In genomic region chr5:42021119-42021518, GRCh38 we compare ENCODE assay signal across 24 cellular contexts.
A peak's percentile ranks its signal among the peaks of the same experiment; 100 is the strongest.
DNase-seq lines count a peak whose midpoint lies in the region; ATAC-seq lines count a peak whose summit lies in the region.
"Had no signal": no experiment of that assay in that cellular context is flagged by ENCODE, and none has a peak within 500 bp of the region (broad histone marks: within the 10 kb centered on the region; RNA-seq: fewer than 3 reads in every experiment).

No MANE protein-coding gene starts in this region.

- H3K14ac ChIP-seq in mesenchymal stem cell (ENCODE audit: low read length in 2 of 2) = no peak overlapping the region

- no peaks in the 10 kb centered on the region for H3K9me3 Mint-ChIP-seq in activated T-cell treated with anti-CD3 and anti-CD28 coated beads, Interleukin-2, amount 50 U/mL, for 72 hours
- H3K9me3 Mint-ChIP-seq: activated naive CD8-positive, alpha-beta T cell treated with anti-CD3 and anti-CD28 coated beads, Interleukin-2, amount 50 U/mL, for 24 hours; activated T-helper 2 cell treated with anti-CD3 and anti-CD28 coated beads, Interferon-gamma antibody, Interleukin-2, Interleukin-4, amounts not matched to agents 10 μg/mL and 5 μg/mL and 100 μg/mL, durations not matched to agents 14 hours and 24 hours and 36 hours; stimulated activated effector memory CD8-positive, alpha-beta T cell treated with anti-CD3 and anti-CD28 coated beads, Interleukin-12 subunit alpha, Interleukin-12 subunit beta, amount 100 ng/mL, for 72 hours had no signal

- H4K8ac ChIP-seq in mesenchymal stem cell (ENCODE audit: low read length) = no peak overlapping the region

- no peak overlapping the region for H2BK120ac ChIP-seq in mesenchymal stem cell (ENCODE audit: low read depth, low read length)

- H2BK12ac ChIP-seq in mesenchymal stem cell (ENCODE audit: low read length in 2 of 2) = no peak overlapping the region

- H3K36me3 ChIP-seq in mesenchymal stem cell (ENCODE audit: control insufficient read depth in 1 of 2, insufficient read depth in 2 of 2, low read depth in 1 of 2, low read length in 2 of 2) = no peaks in the 10 kb centered on the region
- H3K36me3 ChIP-seq: cardiac muscle cell, gastroesophageal sphincter, sigmoid colon had no signal

- no peak overlapping the region for H3K27ac ChIP-seq in mesenchymal stem cell (ENCODE audit: low read length, poor library complexity, severe bottlenecking)
- H3K27ac ChIP-seq: cardiac muscle cell, gastroesophageal sphincter, sigmoid colon had no signal

- H3K79me1 ChIP-seq in mesenchymal stem cell (replicated peaks; ENCODE audit: low read length, poor library complexity, severe bottlenecking) = no peaks in the 10 kb centered on the region

- H3K23ac ChIP-seq in mesenchymal stem cell (ENCODE audit: low read length in 2 of 2) = no peak overlapping the region

- H3K18ac ChIP-seq in mesenchymal stem cell (ENCODE audit: low read depth in 1 of 2, low read length in 2 of 2) = no peak overlapping the region

- no peak overlapping the region for H2AFZ ChIP-seq in mesenchymal stem cell (ENCODE audit: low read depth, low read length)

- H3K27ac Mint-ChIP-seq in activated T-cell treated with anti-CD3 and anti-CD28 coated beads, Interleukin-2, amount 50 U/mL, for 72 hours = no peak overlapping the region
- H3K27ac Mint-ChIP-seq: activated naive CD8-positive, alpha-beta T cell treated with anti-CD3 and anti-CD28 coated beads, Interleukin-2, amount 50 U/mL, for 24 hours; activated T-helper 2 cell treated with anti-CD3 and anti-CD28 coated beads, Interferon-gamma antibody, Interleukin-2, Interleukin-4, amounts not matched to agents 10 μg/mL and 5 μg/mL and 100 μg/mL, durations not matched to agents 14 hours and 24 hours and 36 hours; CD4-positive, CD25-positive, alpha-beta regulatory T cell; mesothelial cell of epicardium; nephron; stimulated activated effector memory CD8-positive, alpha-beta T cell treated with anti-CD3 and anti-CD28 coated beads, Interleukin-12 subunit alpha, Interleukin-12 subunit beta, amount 100 ng/mL, for 72 hours; T-cell had no signal

- no peak overlapping the region for H3K4me2 ChIP-seq in mesenchymal stem cell (ENCODE audit: low read length, poor library complexity, severe bottlenecking)

- no peak overlapping the region for H3K4me3 Mint-ChIP-seq in activated T-cell treated with anti-CD3 and anti-CD28 coated beads, Interleukin-2, amount 50 U/mL, for 72 hours
- H3K4me3 Mint-ChIP-seq: activated naive CD8-positive, alpha-beta T cell treated with anti-CD3 and anti-CD28 coated beads, Interleukin-2, amount 50 U/mL, for 24 hours; CD4-positive, CD25-positive, alpha-beta regulatory T cell; mesothelial cell of epicardium; nephron; stimulated activated effector memory CD8-positive, alpha-beta T cell treated with anti-CD3 and anti-CD28 coated beads, Interleukin-12 subunit alpha, Interleukin-12 subunit beta, amount 100 ng/mL, for 72 hours; T-cell had no signal

- no peaks in the 10 kb centered on the region for H3K36me3 Mint-ChIP-seq in activated T-cell treated with anti-CD3 and anti-CD28 coated beads, Interleukin-2, amount 50 U/mL, for 72 hours (ENCODE audit: insufficient read depth in 2 of 2)
- H3K36me3 Mint-ChIP-seq: CD4-positive, CD25-positive, alpha-beta regulatory T cell; mesothelial cell of epicardium; stimulated activated effector memory CD8-positive, alpha-beta T cell treated with anti-CD3 and anti-CD28 coated beads, Interleukin-12 subunit alpha, Interleukin-12 subunit beta, amount 100 ng/mL, for 72 hours; T-cell had no signal

- H2AK5ac ChIP-seq in mesenchymal stem cell (ENCODE audit: low read length, severe bottlenecking) = no peak overlapping the region

- no peaks in the 10 kb centered on the region for H3K9me3 ChIP-seq in mesenchymal stem cell (ENCODE audit: control insufficient read depth, low read length)
- H3K9me3 ChIP-seq: sigmoid colon had no signal

- H2BK15ac ChIP-seq in mesenchymal stem cell (ENCODE audit: low read depth, poor library complexity, severe bottlenecking) = no peak overlapping the region

- peak; percentile 18 for DNase-seq in EL
- peak; percentile 26 for DNase-seq in NCI-H226
- peak; percentile 23 for DNase-seq in epidermal melanocyte (ENCODE audit: insufficient read length, low spot score)
- peak; percentile 54 for DNase-seq in mesenchymal stem cell
- no peak for DNase-seq in COR-L47 (lab: John Stamatoyannopoulos, UW)
- DNase-seq in stimulated activated CD8-positive, alpha-beta memory T cell treated with anti-CD3 and anti-CD28 coated beads, Interleukin-4, amount 100 ng/mL, for 48 hours = no peak
- DNase-seq in SHP77 treated with DMSO at 0.1 percent for 48 hours (lab: John Stamatoyannopoulos, UW) = no peak
- DNase-seq in activated T-cell treated with anti-CD3 and anti-CD28 coated beads, Interleukin-2, amount 50 U/mL, for 72 hours = no peak
- DNase-seq: activated CD4-positive, alpha-beta T cell treated with anti-CD3 and anti-CD28 coated beads for 48 hours; activated naive CD8-positive, alpha-beta T cell treated with anti-CD3 and anti-CD28 coated beads, Interleukin-2, amount 50 U/mL, for 24 hours; CD4-positive, CD25-positive, alpha-beta regulatory T cell; left colon; NCI-H1092; NCI-H2081; NCI-H524 treated with DMSO at 0.1 percent for 48 hours; sigmoid colon; T-cell had no signal

- 62% methylated on average over 3 of the region's 3 CpGs for WGBS in mesenchymal stem cell

- no peaks in the 10 kb centered on the region for H3K4me1 Mint-ChIP-seq in activated T-cell treated with anti-CD3 and anti-CD28 coated beads, Interleukin-2, amount 50 U/mL, for 72 hours (ENCODE audit: low read depth)
- H3K4me1 Mint-ChIP-seq: activated naive CD8-positive, alpha-beta T cell treated with anti-CD3 and anti-CD28 coated beads, Interleukin-2, amount 50 U/mL, for 24 hours; CD4-positive, CD25-positive, alpha-beta regulatory T cell; mesothelial cell of epicardium; nephron; stimulated activated effector memory CD8-positive, alpha-beta T cell treated with anti-CD3 and anti-CD28 coated beads, Interleukin-12 subunit alpha, Interleukin-12 subunit beta, amount 100 ng/mL, for 72 hours; T-cell had no signal

- H3K4me3 ChIP-seq in mesenchymal stem cell (ENCODE audit: insufficient read depth in 1 of 2, low read depth in 1 of 2, low read length in 2 of 2) = no peak overlapping the region
- H3K4me3 ChIP-seq: cardiac muscle cell, gastroesophageal sphincter, sigmoid colon had no signal

- H4K91ac ChIP-seq in mesenchymal stem cell (ENCODE audit: low read length) = no peak overlapping the region

- peaks cover 34% of the 10 kb centered on the region for H3K27me3 Mint-ChIP-seq in activated T-cell treated with anti-CD3 and anti-CD28 coated beads, Interleukin-2, amount 50 U/mL, for 72 hours (ENCODE audit: low read depth)
- H3K27me3 Mint-ChIP-seq: activated naive CD8-positive, alpha-beta T cell treated with anti-CD3 and anti-CD28 coated beads, Interleukin-2, amount 50 U/mL, for 24 hours had no signal

- H2BK5ac ChIP-seq in mesenchymal stem cell (ENCODE audit: low read depth, low read length, poor library complexity, severe bottlenecking) = no peak overlapping the region

- ATAC-seq in activated T-cell treated with anti-CD3 and anti-CD28 coated beads, Interleukin-2, amount 50 U/mL, for 72 hours (replicated peaks in 1 of 2) = no peak
- ATAC-seq: activated naive CD8-positive, alpha-beta T cell treated with anti-CD3 and anti-CD28 coated beads, Interleukin-2, amount 50 U/mL, for 24 hours; gastroesophageal sphincter; left colon; Right ventricle myocardium inferior; stimulated activated effector memory CD8-positive, alpha-beta T cell treated with anti-CD3 and anti-CD28 coated beads, Interleukin-12 subunit alpha, Interleukin-12 subunit beta, amount 100 ng/mL, for 72 hours; T-cell had no signal

- no peak overlapping the region for H3K4ac ChIP-seq in mesenchymal stem cell (ENCODE audit: low read depth in 1 of 2, low read length in 2 of 2)

- no peaks in the 10 kb centered on the region for H3K27me3 ChIP-seq in mesenchymal stem cell (ENCODE audit: control insufficient read depth in 1 of 2, insufficient read depth in 1 of 2, low read length in 2 of 2)
- H3K27me3 ChIP-seq: cardiac muscle cell, gastroesophageal sphincter, sigmoid colon had no signal

- H3K4me1 ChIP-seq in mesenchymal stem cell (ENCODE audit: control insufficient read depth, insufficient read depth, low read depth, low read length) = no peaks in the 10 kb centered on the region
- H3K4me1 ChIP-seq: gastroesophageal sphincter, sigmoid colon had no signal

- H3K9ac ChIP-seq in mesenchymal stem cell (ENCODE audit: low read length) = no peak overlapping the region

Comparison
In these comparisons a context has a peak if more than half of its experiments do, and no peak if none do; other contexts are left out.
1. DNase-seq: peak in EL (single experiment), NCI-H226 (single experiment), epidermal melanocyte (single experiment) and mesenchymal stem cell (single experiment); none in COR-L47 (single experiment), stimulated activated CD8-positive, alpha-beta memory T cell treated with anti-CD3 and anti-CD28 coated beads, Interleukin-4, amount 100 ng/mL, for 48 hours (single experiment), SHP77 treated with DMSO at 0.1 percent for 48 hours (single experiment) and activated T-cell treated with anti-CD3 and anti-CD28 coated beads, Interleukin-2, amount 50 U/mL, for 72 hours (0 of 2).